ENCODE assay signal across 16 cellular contexts in the genomic region with DNA sequence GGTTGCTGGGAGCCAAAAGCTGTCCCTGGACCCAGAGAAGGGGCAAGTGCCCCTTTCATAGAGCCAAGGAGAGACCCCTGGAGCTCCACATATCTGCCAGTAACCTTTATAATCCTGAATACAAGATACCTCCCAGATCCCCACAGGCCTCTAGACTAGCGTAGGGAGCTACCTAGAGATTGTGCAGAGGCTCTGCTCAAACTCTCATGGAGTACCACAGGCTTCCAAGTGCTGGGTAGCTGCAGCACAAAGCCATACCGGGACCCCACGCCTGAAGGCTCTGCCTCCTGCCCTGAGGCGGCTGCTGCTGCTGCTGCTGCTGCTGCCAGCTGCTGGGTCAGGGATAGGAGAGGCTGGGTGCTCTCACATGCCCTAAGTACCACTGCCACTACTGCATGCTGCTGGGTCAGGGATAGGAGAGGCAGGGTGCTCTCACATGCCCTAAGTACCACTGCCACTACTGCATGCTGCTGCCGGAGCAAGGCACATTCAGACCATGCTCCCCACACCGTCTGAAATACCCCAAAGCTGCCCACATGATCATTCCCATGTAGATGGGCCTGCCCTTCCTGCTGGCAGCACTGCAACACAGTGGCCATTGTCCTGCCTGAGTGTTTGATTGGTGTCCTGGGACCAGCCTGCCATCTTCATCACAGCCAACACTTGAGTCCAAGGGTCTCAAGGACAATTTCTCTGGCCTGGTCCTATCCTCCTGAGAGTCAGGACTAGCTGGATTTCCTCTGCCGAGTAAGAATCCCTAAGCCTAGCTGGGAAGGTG.
DNase-seq lines count a peak whose midpoint lies in the region; ATAC-seq, FAIRE-seq and TF ChIP-seq lines count a peak whose summit lies in the region.
"Had no signal": no experiment of that assay in that cellular context is flagged by ENCODE, and none has a peak within 500 bp of the region (broad histone marks: within the 10 kb centered on the region; RNA-seq: fewer than 3 reads in every experiment).

No MANE protein-coding gene starts in this region.

- in situ Hi-C loops in K562 (cut with MboI), result no loop called here

- H2AFZ ChIP-seq in K562 (ENCODE audit: low read depth, low read length) (no peak overlapping the region), mesenchymal stem cell (ENCODE audit: low read depth, low read length) (no peak overlapping the region)
- H2AFZ ChIP-seq: GM23338 had no signal

- H3K4me2 ChIP-seq in K562 (ENCODE audit: insufficient read depth, low read length), result no peak overlapping the region
- H3K4me2 ChIP-seq in mesenchymal stem cell (ENCODE audit: low read length, poor library complexity, severe bottlenecking), result no peak overlapping the region
- H3K4me2 ChIP-seq: A549, GM23338 had no signal

- peak overlapping the region; percentile 66 for H4K91ac ChIP-seq in mesenchymal stem cell (ENCODE audit: low read length)

- H3K4me1 ChIP-seq in K562 (replicated peaks in 1 of 2; ENCODE audit: control insufficient read depth in 2 of 2, insufficient read depth in 2 of 2, low read length in 2 of 2), result no peaks in the 10 kb centered on the region
- no peaks in the 10 kb centered on the region for H3K4me1 ChIP-seq in mesenchymal stem cell (ENCODE audit: control insufficient read depth, insufficient read depth, low read depth, low read length)
- H3K4me1 ChIP-seq: A549, BE2C, HAP-1 had no signal

- no peak for TF ChIP-seq EP300 in K562 (IDR thresholded peaks at IDR 0.05; ENCODE audit: low read length)

- H3K79me2 ChIP-seq in K562 (ENCODE audit: control insufficient read depth, insufficient read depth, low read length), result no peaks in the 10 kb centered on the region

- H3K14ac ChIP-seq in mesenchymal stem cell (ENCODE audit: low read length in 2 of 2), result no peak overlapping the region

- FAIRE-seq in K562 (lab: Jason Lieb, UNC), result no peak
- no peak for FAIRE-seq in GM12891 (lab: Jason Lieb, UNC)
- FAIRE-seq: A549, GM18507 had no signal

- no peak for TF ChIP-seq RAD21 in K562 (CRISPR knock-in tag; conservative IDR thresholded peaks at IDR 0.05 in 1 of 2, IDR thresholded peaks at IDR 0.05 in 1 of 2)

- POLR2A ChIA-PET in K562 (lab: Yijun Ruan, JAX), result no interaction called here

- TF ChIP-seq POLR2A in K562 (conservative IDR thresholded peaks at IDR 0.05) (no peak), GM12891 (IDR thresholded peaks at IDR 0.05; ENCODE audit: low read depth, low read length) (no peak)

- no peak overlapping the region for H3K4me3 ChIP-seq in K562
- peak overlapping the region in 1 of 2 experiments; percentile 8 for H3K4me3 ChIP-seq in mesenchymal stem cell (ENCODE audit: insufficient read depth in 1 of 2, low read depth in 1 of 2, low read length in 2 of 2)
- H3K4me3 ChIP-seq: A549, GM23338, HAP-1 had no signal

- H3K27me3 ChIP-seq in K562 (ENCODE audit: control insufficient read depth in 2 of 2, insufficient read depth in 2 of 2, low read length in 2 of 2) (no peaks in the 10 kb centered on the region), mesenchymal stem cell (ENCODE audit: control insufficient read depth in 1 of 2, insufficient read depth in 1 of 2, low read length in 2 of 2) (no peaks in the 10 kb centered on the region)
- H3K27me3 ChIP-seq: BE2C had no signal

- H3K79me1 ChIP-seq in mesenchymal stem cell (replicated peaks; ENCODE audit: low read length, poor library complexity, severe bottlenecking), result no peaks in the 10 kb centered on the region

- intact Hi-C loops in K562 (cut with micrococcal nuclease), result no loop called here

- no peaks in the 10 kb centered on the region; the same call in none of the 2 replicates for H3K9me3 ChIP-seq in K562 (replicated peaks; ENCODE audit: control insufficient read depth, insufficient read depth, low read depth, low read length)
- H3K9me3 ChIP-seq in mesenchymal stem cell (ENCODE audit: control insufficient read depth, low read length), result peaks cover 22% of the 10 kb centered on the region
- H3K9me3 ChIP-seq: A549, BE2C had no signal

- no peak overlapping the region for H3K4ac ChIP-seq in mesenchymal stem cell (ENCODE audit: low read depth in 1 of 2, low read length in 2 of 2)

- H3K36me3 ChIP-seq in K562 (ENCODE audit: control insufficient read depth, insufficient read depth, low read length) (no peaks in the 10 kb centered on the region), mesenchymal stem cell (ENCODE audit: control insufficient read depth in 1 of 2, insufficient read depth in 2 of 2, low read depth in 1 of 2, low read length in 2 of 2) (no peaks in the 10 kb centered on the region)
- H3K36me3 ChIP-seq: BE2C, HAP-1 had no signal

- CTCF ChIA-PET in K562 (lab: Yijun Ruan, JAX; ENCODE audit: low intra/inter-chr PET ratio), result no interaction called here

- H3K4me3 Mint-ChIP-seq in stimulated activated effector memory CD8-positive, alpha-beta T cell treated with anti-CD3 and anti-CD28 coated beads, Interleukin-12 subunit alpha, Interleukin-12 subunit beta, amount 100 ng/mL, for 72 hours, result no peak overlapping the region
- H3K4me3 Mint-ChIP-seq: CD4-positive, alpha-beta memory T cell; GM23338 had no signal

- no peak overlapping the region for H2AK5ac ChIP-seq in mesenchymal stem cell (ENCODE audit: low read length, severe bottlenecking)

- H3K27ac ChIP-seq in K562 (ENCODE audit: extremely low read depth, low read depth, low read length), result no peak overlapping the region
- H3K27ac ChIP-seq in mesenchymal stem cell (ENCODE audit: low read length, poor library complexity, severe bottlenecking), result no peak overlapping the region
- H3K27ac ChIP-seq: A549, C4-2B had no signal

- H2BK12ac ChIP-seq in mesenchymal stem cell (ENCODE audit: low read length in 2 of 2), result no peak overlapping the region

- no peak for TF ChIP-seq CTCF in K562 (IDR thresholded peaks at IDR 0.05 in 2 of 3, conservative IDR thresholded peaks at IDR 0.05 in 1 of 3; ENCODE audit: insufficient read depth in 2 of 3, low read depth in 1 of 3, low read length in 3 of 3)

- no peaks in the 10 kb centered on the region for H3K36me3 Mint-ChIP-seq in stimulated activated effector memory CD8-positive, alpha-beta T cell treated with anti-CD3 and anti-CD28 coated beads, Interleukin-12 subunit alpha, Interleukin-12 subunit beta, amount 100 ng/mL, for 72 hours
- H3K36me3 Mint-ChIP-seq: CD4-positive, alpha-beta memory T cell had no signal

- H4K8ac ChIP-seq in mesenchymal stem cell (ENCODE audit: low read length), result peak overlapping the region; percentile 63

- peak; percentile 35; the same call in 1 of the 3 replicates for ATAC-seq in K562
- ATAC-seq in stimulated activated effector memory CD8-positive, alpha-beta T cell treated with anti-CD3 and anti-CD28 coated beads, Interleukin-12 subunit alpha, Interleukin-12 subunit beta, amount 100 ng/mL, for 72 hours, result peak; percentile 28
- ATAC-seq: A549, GM23338 had no signal

- H2BK15ac ChIP-seq in mesenchymal stem cell (ENCODE audit: low read depth, poor library complexity, severe bottlenecking), result no peak overlapping the region

- whole genome bisulfite sequencing in K562 (ENCODE audit: insufficient coverage, low coverage, missing lambda C conversion rate), result 9% methylated on average over 7 of the region's 7 CpGs
- 65% methylated on average over 4 of the region's 7 CpGs for WGBS in mesenchymal stem cell

- no TSS peak for BruUV-seq in K562 (replicated peaks; lab: Mats Ljungman, UMichigan)

- H3K9ac ChIP-seq in K562 (ENCODE audit: insufficient read depth in 1 of 2, low read depth in 2 of 2, low read length in 2 of 2) (no peak overlapping the region), mesenchymal stem cell (ENCODE audit: low read length) (no peak overlapping the region)

- no peak overlapping the region for H3K23ac ChIP-seq in mesenchymal stem cell (ENCODE audit: low read length in 2 of 2)

- no peak overlapping the region for H2BK5ac ChIP-seq in mesenchymal stem cell (ENCODE audit: low read depth, low read length, poor library complexity, severe bottlenecking)

- H3K4me1 Mint-ChIP-seq in stimulated activated effector memory CD8-positive, alpha-beta T cell treated with anti-CD3 and anti-CD28 coated beads, Interleukin-12 subunit alpha, Interleukin-12 subunit beta, amount 100 ng/mL, for 72 hours, result no peaks in the 10 kb centered on the region
- H3K4me1 Mint-ChIP-seq: CD4-positive, alpha-beta memory T cell; GM23338 had no signal

- no peak overlapping the region for H3K18ac ChIP-seq in mesenchymal stem cell (ENCODE audit: low read depth in 1 of 2, low read length in 2 of 2)

- H4K20me1 ChIP-seq in K562 (replicated peaks; ENCODE audit: control insufficient read depth, insufficient read depth, low read length), result no peaks in the 10 kb centered on the region

- H2BK120ac ChIP-seq in mesenchymal stem cell (ENCODE audit: low read depth, low read length), result no peak overlapping the region

- no peak overlapping the region for H3K27ac Mint-ChIP-seq in stimulated activated effector memory CD8-positive, alpha-beta T cell treated with anti-CD3 and anti-CD28 coated beads, Interleukin-12 subunit alpha, Interleukin-12 subunit beta, amount 100 ng/mL, for 72 hours
- H3K27ac Mint-ChIP-seq: CD4-positive, alpha-beta memory T cell; GM23338 had no signal

- H3K9me1 ChIP-seq in K562 (ENCODE audit: control insufficient read depth, insufficient read depth, low read length), result no peaks in the 10 kb centered on the region

- H3K9me3 Mint-ChIP-seq in stimulated activated effector memory CD8-positive, alpha-beta T cell treated with anti-CD3 and anti-CD28 coated beads, Interleukin-12 subunit alpha, Interleukin-12 subunit beta, amount 100 ng/mL, for 72 hours, result peaks cover 11% of the 10 kb centered on the region

- no peak for DNase-seq in K562 (ENCODE audit: extremely low read depth in 1 of 4, low spot score in 3 of 4)
- no peak for DNase-seq in mesenchymal stem cell
- DNase-seq in stimulated activated effector memory CD8-positive, alpha-beta T cell treated with anti-CD3 and anti-CD28 coated beads, Interleukin-12 subunit alpha, Interleukin-12 subunit beta, amount 100 ng/mL, for 72 hours (ENCODE audit: low spot score in 2 of 2), result no peak
- DNase-seq in activated CD4-positive, CD25-positive, alpha-beta regulatory T cell (lab: John Stamatoyannopoulos, UW), result no peak
- no peak for DNase-seq in GM12891 (ENCODE audit: insufficient read length, low spot score)
- DNase-seq in DMS53 (lab: John Stamatoyannopoulos, UW), result no peak
- DNase-seq: BE2C; CD4-positive, alpha-beta memory T cell; DMS153; DND-41; GDM1 had no signal

TF ChIP-seq in GM12891, 5 proteins besides CTCF, POLR2A, EP300 and RAD21:
- TF ChIP-seq SPI1 (IDR thresholded peaks at IDR 0.05; ENCODE audit: low read depth, low read length) (no peak), POU2F2 (IDR thresholded peaks at IDR 0.05; ENCODE audit: low read depth, low read length) (no peak), POLR2AphosphoS5 (IDR thresholded peaks at IDR 0.05; ENCODE audit: low read depth, low read length) (no peak), TAF1 (IDR thresholded peaks at IDR 0.05; ENCODE audit: low read depth, low read length) (no peak), PAX5 (IDR thresholded peaks at IDR 0.05; ENCODE audit: insufficient read depth, low read length, severe bottlenecking) (no peak)
